Comparison of ENCODE assay signal across 8 cellular contexts in genomic region chr1:182473553-182473952, GRCh38. TPM values are rescaled to one million over a fixed set of nuclear protein-coding genes. Genes with fewer than 3 reads are reported as not detected.
"Had no signal": no experiment of that assay in that cellular context is flagged by ENCODE, and none has a peak within 500 bp of the region (broad histone marks: within the 10 kb centered on the region; RNA-seq: fewer than 3 reads in every experiment).

No MANE protein-coding gene starts in this region.

- ATAC-seq: GM23338, HCT116, HepG2, K562 had no signal

- H2AFZ ChIP-seq: GM23338 had no signal

- H3K4me2 ChIP-seq: GM23338 had no signal

- H3K9me3 ChIP-seq: HAP-1 had no signal

- H3K27ac Mint-ChIP-seq: GM23338 had no signal

- DNase-seq: KG1 had no signal

- H3K4me3 Mint-ChIP-seq: GM23338 had no signal

- H3K36me3 ChIP-seq: HAP-1 had no signal

- H3K4me1 Mint-ChIP-seq: GM23338 had no signal

- H3K4me3 ChIP-seq: GM23338, HAP-1, K562 had no signal

- H3K4me1 ChIP-seq: HAP-1 had no signal

- H3K27ac ChIP-seq: HL-60 had no signal

RNA-seq across cellular contexts. Expression of gene RGSL1, which starts 23.6 kb away (rescaled TPM):
- total RNA-seq: GM23338, H1, HepG2, K562 had no signal
- polyA plus RNA-seq: GM23338, H1, HepG2 had no signal
